Comparison of ENCODE assay signal across 12 cellular contexts in genomic region chr10:26567349-26567721, GRCh38.
A peak's percentile ranks its signal among the peaks of the same experiment; 100 is the strongest.
DNase-seq lines count a peak whose midpoint lies in the region; ATAC-seq and TF ChIP-seq lines count a peak whose summit lies in the region.
"Had no signal": no experiment of that assay in that cellular context is flagged by ENCODE, and none has a peak within 500 bp of the region (broad histone marks: within the 10 kb centered on the region; RNA-seq: fewer than 3 reads in every experiment).

No MANE protein-coding gene starts in this region.

- DNase-seq in right atrium auricular region (ENCODE audit: low spot score): no peak
- DNase-seq in left cardiac atrium: no peak
- DNase-seq in aorta: no peak
- DNase-seq in colonic mucosa: no peak
- DNase-seq in amygdala (lab: John Stamatoyannopoulos, UW): no peak
- no peak for DNase-seq in mesenteric fat pad (ENCODE audit: low spot score)
- DNase-seq: activated effector memory CD4-positive, alpha-beta T cell treated with Interleukin-2 at 50 U/mL for 16 hours; NCI-H187 treated with DMSO at 0.1 percent for 48 hours had no signal

- peaks cover 0 to 5% of the 10 kb centered on the region in 2 donors for H3K4me1 ChIP-seq in right atrium auricular region
- no peaks in the 10 kb centered on the region for H3K4me1 ChIP-seq in duodenal mucosa (ENCODE audit: control insufficient read depth in 1 of 2, insufficient read depth in 2 of 2, low read length in 2 of 2)
- no peaks in the 10 kb centered on the region for H3K4me1 ChIP-seq in mesodermal cell (ENCODE audit: control insufficient read depth, insufficient read depth, low read length, poor library complexity, severe bottlenecking)
- H3K4me1 ChIP-seq in aorta (ENCODE audit: control insufficient read depth in 1 of 2, insufficient read depth in 2 of 2, low read length in 2 of 2): no peaks in the 10 kb centered on the region
- H3K4me1 ChIP-seq in colonic mucosa: no peaks in the 10 kb centered on the region
- H3K4me1 ChIP-seq: left lung had no signal

- 19 to 26% methylated on average over 5 to 9 of the region's 11 CpGs for WGBS in mesodermal cell (ENCODE audit: insufficient coverage in 2 of 2), 2 experiments
- WGBS in aorta, 2 donors: 4 to 5% methylated on average over 10 to 11 of the region's 11 CpGs

- H3K27me3 ChIP-seq in right atrium auricular region (no peaks in the 10 kb centered on the region), duodenal mucosa (ENCODE audit: control insufficient read depth in 1 of 2, insufficient read depth in 2 of 2, low read length in 2 of 2) (peaks cover 0 to 5% of the 10 kb centered on the region in 2 donors), aorta (ENCODE audit: control insufficient read depth in 1 of 2, insufficient read depth in 2 of 2, low read length in 1 of 2) (peaks cover 0 to 2% of the 10 kb centered on the region in 2 donors), colonic mucosa (peaks cover 7% of the 10 kb centered on the region)

- ATAC-seq in left cardiac atrium (no peak), aorta (ENCODE audit: low FRiP score) (no peak)
- ATAC-seq: left lung had no signal

- H3K9ac ChIP-seq in duodenal mucosa (ENCODE audit: low read depth in 1 of 2, low read length in 2 of 2) (no peak overlapping the region), colonic mucosa (ENCODE audit: low read depth in 2 of 2, low read length in 2 of 2) (no peak overlapping the region)

- H3K9me3 ChIP-seq in right atrium auricular region (peaks cover 0 to 9% of the 10 kb centered on the region in 2 donors), duodenal mucosa (ENCODE audit: control insufficient read depth in 1 of 2, low read length in 2 of 2) (no peaks in the 10 kb centered on the region), mesodermal cell (ENCODE audit: control insufficient read depth, low read length) (no peaks in the 10 kb centered on the region), aorta (ENCODE audit: control insufficient read depth, low read length) (peaks cover 2% of the 10 kb centered on the region), colonic mucosa (no peaks in the 10 kb centered on the region)
- H3K9me3 ChIP-seq: left lung had no signal

- TF ChIP-seq CTCF in right atrium auricular region (IDR thresholded peaks at IDR 0.05) (no peak), colonic mucosa (IDR thresholded peaks at IDR 0.05) (no peak)

- H3K4me3 ChIP-seq in right atrium auricular region (peak overlapping the region; percentile 27 to 48), duodenal mucosa (ENCODE audit: low read depth in 1 of 2, low read length in 2 of 2) (peak overlapping the region; percentile 20 to 30), mesodermal cell (ENCODE audit: extremely low read depth, insufficient read depth, low read length, poor library complexity, severe bottlenecking) (peak overlapping the region; percentile 48), aorta (ENCODE audit: low read length in 2 of 2) (peak overlapping the region; percentile 37 to 42), colonic mucosa (no peak overlapping the region)

- H3K36me3 ChIP-seq in right atrium auricular region (no peaks in the 10 kb centered on the region), duodenal mucosa (ENCODE audit: control insufficient read depth in 1 of 2, insufficient read depth in 2 of 2, low read length in 2 of 2) (peaks cover 0 to 13% of the 10 kb centered on the region in 2 donors), mesodermal cell (ENCODE audit: control insufficient read depth, insufficient read depth, low read length) (no peaks in the 10 kb centered on the region), aorta (ENCODE audit: control insufficient read depth in 1 of 2, insufficient read depth in 2 of 2, low read length in 1 of 2) (no peaks in the 10 kb centered on the region), colonic mucosa (no peaks in the 10 kb centered on the region)

- H3K27ac ChIP-seq in right atrium auricular region (no peak overlapping the region), duodenal mucosa (ENCODE audit: low read depth, low read length) (no peak overlapping the region), mesodermal cell (ENCODE audit: low read depth, low read length, severe bottlenecking) (no peak overlapping the region), aorta (ENCODE audit: low read depth in 1 of 2, low read length in 2 of 2) (no peak overlapping the region), colonic mucosa (no peak overlapping the region)
- H3K27ac ChIP-seq: C4-2B, left lung had no signal

- intact Hi-C loops in left cardiac atrium (cut with DNase I): no loop called here
- intact Hi-C loops in aorta (cut with DNase I): no loop called here
- intact Hi-C loops in colonic mucosa (cut with DNase I): no loop called here
